Comparison of ENCODE assay signal across 8 cellular contexts in genomic region chr2:210617732-210618330, GRCh38.
DNase-seq lines count a peak whose midpoint lies in the region; ATAC-seq and TF ChIP-seq lines count a peak whose summit lies in the region.

No MANE protein-coding gene starts in this region.

- H3K4me1 ChIP-seq in mammary epithelial cell (ENCODE audit: insufficient read depth, low read length) (no peaks in the 10 kb centered on the region), mucosa of descending colon (ENCODE audit: low read depth) (no peaks in the 10 kb centered on the region)

- dilution Hi-C loops in mammary epithelial cell (cut with HindIII; ENCODE audit: low sequenced_read_pairs) = no loop called here

- H2AFZ ChIP-seq in mammary epithelial cell (ENCODE audit: low read depth, low read length) = no peak overlapping the region

- H3K9me3 Mint-ChIP-seq in CD14-positive monocyte = no peaks in the 10 kb centered on the region

- H3K4me1 Mint-ChIP-seq in CD14-positive monocyte = no peaks in the 10 kb centered on the region

- in situ Hi-C loops in mammary epithelial cell (cut with MboI; ENCODE audit: low sequenced_read_pairs in 2 of 2) = loop anchor here in 1 of 2 donors (10.0 kb wide), 1 partner anchor 417 kb away; no protein-coding TSS in a partner anchor

- BruUV-seq in mammary epithelial cell (replicated peaks; lab: Mats Ljungman, UMichigan) = no TSS peak

- intact Hi-C loops in CD14-positive monocyte (cut with micrococcal nuclease) (no loop called here), mammary epithelial cell (cut with micrococcal nuclease) (loop anchor here (1.0 kb wide), 1 partner anchor 417 kb away; no protein-coding TSS in a partner anchor), mucosa of descending colon (cut with DNase I, micrococcal nuclease) (no loop called here), posterior vena cava (cut with DNase I) (no loop called here)

- CTCF ChIA-PET in mammary epithelial cell (lab: Charles Lee; ENCODE audit: low non-redundant PET) = no interaction called here

- peak; percentile 14 for TF ChIP-seq CTCF in CD14-positive monocyte (IDR thresholded peaks at IDR 0.05)
- TF ChIP-seq CTCF in mammary epithelial cell (conservative IDR thresholded peaks at IDR 0.05 in 1 of 2, IDR thresholded peaks at IDR 0.05 in 1 of 2; ENCODE audit: extremely low read depth in 1 of 2, insufficient read depth in 1 of 2, low read depth in 1 of 2, low read length in 2 of 2) = peak; percentile 56 to 70
- peak; percentile 9 for TF ChIP-seq CTCF in mucosa of descending colon (IDR thresholded peaks at IDR 0.05)

- no peaks in the 10 kb centered on the region for H3K36me3 Mint-ChIP-seq in CD14-positive monocyte

- H3K9ac ChIP-seq in mammary epithelial cell (ENCODE audit: insufficient read depth, low read length) = no peak overlapping the region

- H3K27me3 Mint-ChIP-seq in CD14-positive monocyte (ENCODE audit: low read depth in 3 of 3) = no peaks in the 10 kb centered on the region

- H3K79me2 ChIP-seq in mammary epithelial cell (ENCODE audit: insufficient read depth, low read length) = no peaks in the 10 kb centered on the region

- H4K20me1 ChIP-seq in mammary epithelial cell (ENCODE audit: insufficient read depth, low read length) = no peaks in the 10 kb centered on the region

- ATAC-seq in GM19043 (IDR thresholded peaks at IDR 0.05; ENCODE audit: low read depth, unreplicated experiment) = peak; percentile 62
- ATAC-seq in HG03432 (IDR thresholded peaks at IDR 0.05; ENCODE audit: unreplicated experiment) = peak; percentile 79
- ATAC-seq in mucosa of descending colon = no peak

- no peak overlapping the region for H3K4me3 Mint-ChIP-seq in CD14-positive monocyte

- no peak for DNase-seq in CD14-positive monocyte (ENCODE audit: low spot score)
- peak; percentile 31 for DNase-seq in NCI-H345 treated with DMSO at 0.1 percent for 48 hours (lab: John Stamatoyannopoulos, UW; ENCODE audit: unreplicated experiment)
- peak; percentile 19 for DNase-seq in mammary epithelial cell
- peak in 1 of 3 donors; percentile 50 for DNase-seq in mucosa of descending colon
- DNase-seq in posterior vena cava (ENCODE audit: low spot score) = no peak
- DNase-seq in stimulated activated CD4-positive, alpha-beta T cell treated with anti-CD3 and anti-CD28 coated beads, Interleukin-12 subunit alpha, Interleukin-12 subunit beta, amount 100 ng/mL, for 4 hours = no peak

- H3K27ac ChIP-seq in mammary epithelial cell (ENCODE audit: insufficient read depth, low read depth, low read length) = no peak overlapping the region

- no peak overlapping the region for H3K4me3 ChIP-seq in mammary epithelial cell (replicated peaks in 1 of 3; ENCODE audit: insufficient read depth in 1 of 3, low read depth in 2 of 3, low read length in 3 of 3)
- H3K4me3 ChIP-seq in mucosa of descending colon = no peak overlapping the region

- H3K27ac Mint-ChIP-seq in CD14-positive monocyte = no peak overlapping the region

- H3K9me3 ChIP-seq in mammary epithelial cell (replicated peaks; ENCODE audit: insufficient read depth, low read length) = no peaks in the 10 kb centered on the region
- no peaks in the 10 kb centered on the region for H3K9me3 ChIP-seq in mucosa of descending colon

- H3K27me3 ChIP-seq in mammary epithelial cell (ENCODE audit: insufficient read depth, low read length) = no peaks in the 10 kb centered on the region

- H3K4me2 ChIP-seq in mammary epithelial cell (ENCODE audit: insufficient read depth, low read depth, low read length) = no peak overlapping the region

- 36% methylated on average over 3 of the region's 3 CpGs for WGBS in mammary epithelial cell (ENCODE audit: low coverage, missing lambda C conversion rate)

- H3K36me3 ChIP-seq in mammary epithelial cell (ENCODE audit: insufficient read depth, low read length) = no peaks in the 10 kb centered on the region
- no peaks in the 10 kb centered on the region for H3K36me3 ChIP-seq in mucosa of descending colon (ENCODE audit: low read depth)

Comparison
In these comparisons a context has a peak if more than half of its experiments do, and no peak if none do; other contexts are left out.
1. DNase-seq: peak in NCI-H345 treated with DMSO at 0.1 percent for 48 hours (single experiment) and mammary epithelial cell (single experiment); none in CD14-positive monocyte (single experiment), posterior vena cava (single experiment) and stimulated activated CD4-positive, alpha-beta T cell treated with anti-CD3 and anti-CD28 coated beads, Interleukin-12 subunit alpha, Interleukin-12 subunit beta, amount 100 ng/mL, for 4 hours (single experiment).
2. CTCF ChIP-seq: peak in every context shown above with its lines; median percentile 63 in mammary epithelial cell; 14 in CD14-positive monocyte; 9 in mucosa of descending colon.